ENCODE assay signal across 8 cellular contexts in the genomic region with DNA sequence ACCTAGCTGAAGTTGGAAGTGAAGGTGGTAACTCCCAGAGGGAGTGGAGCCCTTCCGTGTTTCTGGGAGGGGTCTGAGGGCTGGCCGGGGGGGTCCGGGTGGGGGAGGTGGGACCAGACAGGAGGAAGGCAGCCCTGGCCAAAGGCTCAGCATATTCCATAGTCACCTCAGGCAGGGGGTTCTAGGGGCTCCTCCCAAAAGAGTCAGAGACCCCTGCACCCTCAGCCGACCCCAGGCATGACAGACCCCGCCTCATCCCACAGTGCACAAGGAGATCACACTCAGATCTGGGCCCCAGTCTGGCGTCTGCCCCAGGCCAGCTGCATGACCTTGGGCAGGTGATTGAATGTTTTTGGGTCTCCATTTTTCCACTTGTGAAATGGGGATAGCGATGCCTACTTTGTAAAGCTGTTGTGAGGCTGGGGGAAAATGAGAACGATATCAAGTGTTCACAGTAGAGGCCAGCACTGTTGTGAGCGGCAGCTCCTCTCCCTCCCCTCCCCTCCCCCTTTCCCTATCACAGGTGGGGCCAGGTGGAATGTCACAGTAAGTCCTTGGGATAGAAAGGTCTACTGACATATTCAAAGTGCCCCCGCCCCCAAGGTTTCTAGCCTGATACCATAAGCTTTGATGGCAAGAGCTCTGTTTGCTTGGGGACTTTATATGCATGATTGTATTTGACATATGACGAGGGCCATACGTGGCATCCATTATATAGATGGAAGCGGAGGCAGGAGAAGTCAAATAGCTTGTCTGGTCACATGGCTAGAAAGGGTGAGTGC. TPM values are rescaled to one million over a fixed set of nuclear protein-coding genes. Genes with fewer than 3 reads are reported as not detected.
DNase-seq lines count a peak whose midpoint lies in the region; ATAC-seq lines count a peak whose summit lies in the region.

No MANE protein-coding gene starts in this region.

- peaks cover 72% of the 10 kb centered on the region for H3K4me1 Mint-ChIP-seq in activated CD4-positive, alpha-beta memory T cell treated with anti-CD3 and anti-CD28 coated beads for 36 hours (ENCODE audit: low read depth)
- H3K4me1 Mint-ChIP-seq in stimulated activated naive CD8-positive, alpha-beta T cell treated with anti-CD3 and anti-CD28 coated beads, Interleukin-15, Interleukin-2, amounts not matched to agents 100 ng/mL and 50 ng/mL, for 24 hours (ENCODE audit: low read depth): peaks cover 76% of the 10 kb centered on the region

- H3K27me3 Mint-ChIP-seq in activated CD4-positive, alpha-beta memory T cell treated with anti-CD3 and anti-CD28 coated beads for 36 hours: no peaks in the 10 kb centered on the region
- H3K27me3 Mint-ChIP-seq in stimulated activated naive CD8-positive, alpha-beta T cell treated with anti-CD3 and anti-CD28 coated beads, Interleukin-15, Interleukin-2, amounts not matched to agents 100 ng/mL and 50 ng/mL, for 24 hours: no peaks in the 10 kb centered on the region

- H3K36me3 ChIP-seq in iPS-15b (ENCODE audit: control insufficient read depth, insufficient read depth, low read length): no peaks in the 10 kb centered on the region

- no peak overlapping the region for H3K4me3 ChIP-seq in iPS-15b (ENCODE audit: low read depth, low read length)

- H3K36me3 Mint-ChIP-seq in activated CD4-positive, alpha-beta memory T cell treated with anti-CD3 and anti-CD28 coated beads for 36 hours: peaks cover 10% of the 10 kb centered on the region
- no peaks in the 10 kb centered on the region for H3K36me3 Mint-ChIP-seq in stimulated activated naive CD8-positive, alpha-beta T cell treated with anti-CD3 and anti-CD28 coated beads, Interleukin-15, Interleukin-2, amounts not matched to agents 100 ng/mL and 50 ng/mL, for 24 hours (ENCODE audit: low read depth)

- H3K27me3 ChIP-seq in iPS-15b (ENCODE audit: control insufficient read depth, insufficient read depth, low read length): no peaks in the 10 kb centered on the region

- CTCF ChIA-PET in activated CD4-positive, alpha-beta memory T cell treated with anti-CD3 and anti-CD28 coated beads for 36 hours (lab: Charles Lee): interaction anchor here (0.8 to 6.3 kb wide), 11 partner anchors 12 to 99 kb away, joined by 3 to 67 read pairs (median 8); no protein-coding TSS in a partner anchor

- DNase-seq in NCI-H82 (lab: John Stamatoyannopoulos, UW): peak; percentile 54
- no peak for DNase-seq in NCI-H82 treated with DMSO at 0.1 percent for 48 hours (lab: John Stamatoyannopoulos, UW; ENCODE audit: unreplicated experiment)
- DNase-seq in activated CD4-positive, alpha-beta memory T cell treated with anti-CD3 and anti-CD28 coated beads for 36 hours: peak; percentile 25
- no peak for DNase-seq in AML-193 (lab: John Stamatoyannopoulos, UW)
- no peak for DNase-seq in NCI-H748 (lab: John Stamatoyannopoulos, UW; ENCODE audit: unreplicated experiment)

- peak overlapping the region; percentile 60 for H3K9ac ChIP-seq in iPS-15b (ENCODE audit: low read depth, low read length)

- peaks cover 10% of the 10 kb centered on the region for H3K4me1 ChIP-seq in iPS-15b (ENCODE audit: control insufficient read depth, insufficient read depth, low read length)

- intact Hi-C loops in activated CD4-positive, alpha-beta memory T cell treated with anti-CD3 and anti-CD28 coated beads for 36 hours (cut with micrococcal nuclease): loop anchor here (2.0 kb wide), 1 partner anchor 49 kb away; the partner anchor contains the start of gene DDIT4

- H3K27ac Mint-ChIP-seq in activated CD4-positive, alpha-beta memory T cell treated with anti-CD3 and anti-CD28 coated beads for 36 hours: peak overlapping the region; percentile 100
- peak overlapping the region; percentile 97 for H3K27ac Mint-ChIP-seq in stimulated activated naive CD8-positive, alpha-beta T cell treated with anti-CD3 and anti-CD28 coated beads, Interleukin-15, Interleukin-2, amounts not matched to agents 100 ng/mL and 50 ng/mL, for 24 hours

- POLR2A ChIA-PET in activated CD4-positive, alpha-beta memory T cell treated with anti-CD3 and anti-CD28 coated beads for 36 hours (lab: Charles Lee): interaction anchor here (0.8 to 9.4 kb wide), 15 partner anchors 8 to 233 kb away, joined by 3 to 219 read pairs (median 17); partner anchors contain the start of genes ANAPC16, ASCC1, DDIT4 and SPOCK2

- ATAC-seq in HG02852 (IDR thresholded peaks at IDR 0.05; ENCODE audit: unreplicated experiment): no peak

- peak overlapping the region; percentile 85 for H3K4me3 Mint-ChIP-seq in activated CD4-positive, alpha-beta memory T cell treated with anti-CD3 and anti-CD28 coated beads for 36 hours
- H3K4me3 Mint-ChIP-seq in stimulated activated naive CD8-positive, alpha-beta T cell treated with anti-CD3 and anti-CD28 coated beads, Interleukin-15, Interleukin-2, amounts not matched to agents 100 ng/mL and 50 ng/mL, for 24 hours: peak overlapping the region; percentile 81

- H3K9me3 Mint-ChIP-seq in activated CD4-positive, alpha-beta memory T cell treated with anti-CD3 and anti-CD28 coated beads for 36 hours: peaks cover 1% of the 10 kb centered on the region
- H3K9me3 Mint-ChIP-seq in stimulated activated naive CD8-positive, alpha-beta T cell treated with anti-CD3 and anti-CD28 coated beads, Interleukin-15, Interleukin-2, amounts not matched to agents 100 ng/mL and 50 ng/mL, for 24 hours: no peaks in the 10 kb centered on the region

- H3K9me3 ChIP-seq in iPS-15b (ENCODE audit: control insufficient read depth, insufficient read depth, low read length): no peaks in the 10 kb centered on the region

RNA-seq across cellular contexts. Expression of gene DNAJB12, which starts 33.3 kb away (rescaled TPM):
- 10 to 100 TPM; 18.9 to 19.8 TPM for total RNA-seq in activated CD4-positive, alpha-beta memory T cell treated with anti-CD3 and anti-CD28 coated beads for 36 hours

RNA-seq across cellular contexts. Expression of gene DDIT4, which starts 47.7 kb away (rescaled TPM):
- total RNA-seq in activated CD4-positive, alpha-beta memory T cell treated with anti-CD3 and anti-CD28 coated beads for 36 hours: 100 to 1,000 TPM; 637 TPM

Comparison
In these comparisons a context has a peak if more than half of its experiments do, and no peak if none do; other contexts are left out.
1. DNase-seq: peak in NCI-H82 (single experiment) and activated CD4-positive, alpha-beta memory T cell treated with anti-CD3 and anti-CD28 coated beads for 36 hours (single experiment); none in NCI-H82 treated with DMSO at 0.1 percent for 48 hours (single experiment), AML-193 (0 of 2) and NCI-H748 (single experiment).